19 cellular contexts compared by ENCODE assay signal in the genomic region with DNA sequence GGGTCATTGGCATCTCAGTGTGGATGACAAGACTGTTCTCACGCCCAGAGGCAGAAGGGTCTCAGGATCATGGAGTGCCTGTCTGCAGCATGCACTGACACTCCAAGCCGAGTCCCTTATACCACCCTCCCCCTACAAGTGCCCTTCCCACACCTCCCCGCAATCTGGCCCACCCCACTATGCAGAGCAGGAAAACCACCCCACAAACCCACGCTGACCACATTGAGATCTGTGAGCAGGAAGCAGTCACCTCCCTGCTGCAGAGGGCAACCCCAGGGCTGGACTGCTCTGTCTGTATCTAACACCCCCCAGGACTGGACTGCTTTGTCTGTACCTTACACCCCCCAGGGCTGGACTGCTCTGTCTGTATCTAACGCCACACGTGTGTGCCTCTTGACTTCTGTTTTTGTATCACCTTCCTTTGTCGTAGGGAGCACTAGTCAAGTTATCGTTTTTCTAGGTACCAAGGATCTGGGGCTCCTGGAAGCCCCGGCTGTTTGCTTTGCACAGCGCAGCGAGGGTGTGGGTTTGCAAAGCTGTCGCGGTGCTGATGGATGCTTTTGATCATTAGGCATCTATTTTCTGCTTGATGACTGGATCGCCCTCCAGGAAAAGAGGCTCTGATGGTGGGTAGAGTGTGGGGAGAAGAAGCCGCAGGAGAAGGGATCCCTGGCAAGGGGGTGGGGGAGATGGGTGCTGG. TPM values are rescaled to one million over a fixed set of nuclear protein-coding genes. Genes with fewer than 3 reads are reported as not detected.
"Had no signal": no experiment of that assay in that cellular context is flagged by ENCODE, and none has a peak within 500 bp of the region (broad histone marks: within the 10 kb centered on the region; RNA-seq: fewer than 3 reads in every experiment).

No MANE protein-coding gene starts in this region.

- H3K27ac ChIP-seq: brain microvascular endothelial cell, prostate gland, right lobe of liver, spleen, suprapubic skin, upper lobe of left lung had no signal

- H3K4me3 Mint-ChIP-seq: activated naive CD4-positive, alpha-beta T cell treated with anti-CD3 and anti-CD28 coated beads, Interleukin-2, amount 10 ng/mL, durations not matched to agents 7 days and 5 days; activated T-helper 17 cell treated with anti-CD3 and anti-CD28 coated beads, Interleukin-2, amount 50 U/mL, for 72 hours had no signal

- H3K4me1 ChIP-seq: prostate gland, right lobe of liver, spleen, suprapubic skin, upper lobe of left lung had no signal

- H3K36me3 ChIP-seq: brain microvascular endothelial cell, prostate gland, right lobe of liver, upper lobe of left lung had no signal

- H3K36me3 Mint-ChIP-seq: activated naive CD4-positive, alpha-beta T cell treated with anti-CD3 and anti-CD28 coated beads, Interleukin-2, amount 10 ng/mL, durations not matched to agents 7 days and 5 days had no signal

- H3K27me3 ChIP-seq: brain microvascular endothelial cell, right lobe of liver, upper lobe of left lung had no signal

- H3K27ac Mint-ChIP-seq: activated naive CD4-positive, alpha-beta T cell treated with anti-CD3 and anti-CD28 coated beads, Interleukin-2, amount 10 ng/mL, durations not matched to agents 7 days and 5 days; activated T-helper 17 cell treated with anti-CD3 and anti-CD28 coated beads, Interleukin-2, amount 50 U/mL, for 72 hours had no signal

- H3K4me3 ChIP-seq: lung, prostate gland, right lobe of liver, spleen, suprapubic skin, upper lobe of left lung had no signal

- ATAC-seq: activated CD4-positive, CD25-positive, alpha-beta regulatory T cell treated with anti-CD3 and anti-CD28 coated beads, Interleukin-2, amount 50 U/mL, for 24 hours; activated T-helper 17 cell treated with anti-CD3 and anti-CD28 coated beads, Interleukin-2, amount 50 U/mL, for 72 hours; left colon; right lobe of liver had no signal

- H3K9me3 Mint-ChIP-seq: activated naive CD4-positive, alpha-beta T cell treated with anti-CD3 and anti-CD28 coated beads, Interleukin-2, amount 10 ng/mL, durations not matched to agents 7 days and 5 days; activated T-helper 17 cell treated with anti-CD3 and anti-CD28 coated beads, Interleukin-2, amount 50 U/mL, for 72 hours had no signal

- DNase-seq: activated CD4-positive, alpha-beta T cell treated with anti-CD3 and anti-CD28 coated beads, Interleukin-2, amount 50 U/mL, for 4 hours; activated naive CD4-positive, alpha-beta T cell treated with anti-CD3 and anti-CD28 coated beads, Interleukin-2, amount 10 ng/mL, durations not matched to agents 7 days and 5 days; brain microvascular endothelial cell; cerebellar nuclear complex; dermis blood vessel endothelial cell; left colon; midbrain; occipital lobe; right lobe of liver; spleen; stimulated activated CD4-positive, alpha-beta T cell treated with anti-CD3 and anti-CD28 coated beads, Interleukin-1b, Interleukin-23, amount 100 ng/mL, for 48 hours; stimulated activated naive CD4-positive, alpha-beta T cell treated with Interleukin-2 at 50 U/mL for 16 hours had no signal

RNA-seq across cellular contexts. Expression of gene OLFM1, which starts 21.5 kb away (rescaled TPM):
- total RNA-seq: T-helper 2 cell treated with Interferon-gamma antibody and Interleukin-4, amounts not matched to agents 100 ng/mL and 5 ng/mL, for 36 hours had no signal
